ENCODE assay signal across 3 cellular contexts in the genomic region with DNA sequence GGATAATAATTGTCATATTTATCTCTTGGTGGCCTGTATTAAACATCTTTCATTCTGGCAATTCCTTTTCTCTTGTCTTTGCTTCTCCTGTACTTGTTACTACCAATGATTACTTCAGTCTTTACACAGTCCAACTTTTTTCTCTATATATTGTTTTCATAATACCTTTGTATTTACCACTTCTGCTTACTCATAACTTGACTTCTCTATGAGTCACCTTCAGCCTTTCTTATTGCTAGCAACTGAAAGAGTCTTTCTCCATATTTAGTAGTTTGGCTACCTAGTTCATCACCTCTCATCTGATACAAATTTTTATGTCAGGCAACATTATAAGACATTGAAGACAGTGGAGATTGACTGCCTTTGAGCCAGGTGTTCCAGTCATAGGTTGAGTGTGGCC.
DNase-seq lines count a peak whose midpoint lies in the region; ATAC-seq, FAIRE-seq and TF ChIP-seq lines count a peak whose summit lies in the region.
"Not testable (repeated sequence)": the region's sequence is repeated elsewhere in the genome, so short reads cannot be mapped to it uniquely, and the experiment has no call there.

No MANE protein-coding gene starts in this region.

- H3K4me3 ChIP-seq in bronchial epithelial cell (ENCODE audit: low read depth, low read length): not testable (repeated sequence)

- H3K27ac ChIP-seq in foreskin keratinocyte: not testable (repeated sequence)

- ATAC-seq in GM18868 (IDR thresholded peaks at IDR 0.05; ENCODE audit: unreplicated experiment): peak; percentile 86
- ATAC-seq in foreskin keratinocyte: peak; percentile 59

- H3K36me3 ChIP-seq in bronchial epithelial cell (ENCODE audit: control insufficient read depth, insufficient read depth, low read length): not testable (repeated sequence)

- H3K4me1 ChIP-seq in foreskin keratinocyte: not testable (repeated sequence)

- FAIRE-seq in bronchial epithelial cell (lab: Jason Lieb, UNC): not testable (repeated sequence)

- peak; percentile 0 for DNase-seq in bronchial epithelial cell (ENCODE audit: low read depth)
- DNase-seq in foreskin keratinocyte: not testable (repeated sequence)

- TF ChIP-seq CTCF in bronchial epithelial cell (IDR thresholded peaks at IDR 0.05; ENCODE audit: insufficient read depth, low read length, severe bottlenecking); foreskin keratinocyte (conservative IDR thresholded peaks at IDR 0.05): not testable (repeated sequence)

- not testable (repeated sequence) for H3K27me3 ChIP-seq in bronchial epithelial cell (ENCODE audit: control insufficient read depth, insufficient read depth, low read length); foreskin keratinocyte
